In the genomic region with DNA sequence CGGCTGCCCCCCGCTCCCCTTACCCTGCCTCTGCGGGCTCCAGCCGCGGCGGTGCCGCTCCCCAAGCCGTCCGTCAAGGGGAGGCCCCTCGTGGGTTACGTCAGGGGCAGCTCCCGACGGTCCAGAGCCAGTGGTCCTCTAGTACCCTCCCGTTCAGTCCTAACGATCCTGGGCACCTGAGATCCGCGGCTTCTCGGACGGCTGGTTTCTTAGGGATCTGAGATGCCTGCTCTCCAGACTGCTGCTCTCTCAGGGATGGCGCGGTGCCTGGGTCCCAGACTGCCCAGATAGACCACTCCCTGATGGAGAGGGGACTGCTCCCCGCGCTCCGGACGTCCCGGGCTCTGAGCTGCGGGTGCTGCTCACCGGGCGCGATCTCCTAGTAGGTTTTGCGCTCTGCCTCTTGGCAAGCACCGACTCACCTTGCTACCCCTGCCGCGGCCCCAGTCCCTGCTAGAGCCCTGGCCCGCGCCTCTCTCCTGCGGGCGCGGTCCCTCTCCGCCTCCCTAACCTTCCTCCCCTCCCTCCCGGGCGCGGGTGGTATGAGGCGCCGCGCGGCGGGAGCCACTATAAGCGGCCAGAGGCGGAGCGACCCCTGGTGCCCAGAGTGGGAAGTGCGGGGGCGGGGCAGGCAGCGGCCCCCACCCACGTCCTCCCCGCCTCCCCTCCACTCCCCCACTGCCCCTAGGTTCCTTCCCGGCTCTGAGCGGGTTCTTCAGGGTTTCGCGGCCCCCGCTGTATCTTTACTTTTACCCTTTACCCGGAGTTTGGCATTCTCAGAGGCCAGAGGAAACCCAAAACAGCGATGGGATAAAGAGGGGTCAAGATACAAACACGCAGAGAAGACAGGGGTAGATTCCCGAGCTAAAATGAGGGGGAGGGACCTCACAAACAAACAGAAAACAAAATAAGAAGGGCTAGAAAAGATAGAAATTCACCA, we compare ENCODE assay signal across 8 cellular contexts. TPM values are rescaled to one million over a fixed set of nuclear protein-coding genes. Genes with fewer than 3 reads are reported as not detected.
A peak's percentile ranks its signal among the peaks of the same experiment; 100 is the strongest.
DNase-seq lines count a peak whose midpoint lies in the region; ATAC-seq, FAIRE-seq and TF ChIP-seq lines count a peak whose summit lies in the region.

TSS of gene C1QL4 (minus strand) at position 544 of the 940 bp plus-strand sequence. CDS start 711 bp downstream, outside the sequence.

- peaks cover 78% of the 10 kb centered on the region for H3K27me3 Mint-ChIP-seq in activated T-helper 2 cell treated with anti-CD3 and anti-CD28 coated beads, Interferon-gamma antibody, Interleukin-2, Interleukin-4, amounts not matched to agents 10 μg/mL and 5 μg/mL and 100 μg/mL, durations not matched to agents 14 hours and 24 hours and 36 hours (ENCODE audit: low read depth)
- peaks cover 77% of the 10 kb centered on the region for H3K27me3 Mint-ChIP-seq in neural crest cell (ENCODE audit: low read depth)
- H3K27me3 Mint-ChIP-seq in stimulated activated naive CD8-positive, alpha-beta T cell treated with anti-CD3 and anti-CD28 coated beads, Interleukin-15, amount 100 ng/mL, for 72 hours, result peaks cover 96% of the 10 kb centered on the region

- ATAC-seq in A549, result peak; percentile 78 to 88
- ATAC-seq in GM18520 (IDR thresholded peaks at IDR 0.05; ENCODE audit: unreplicated experiment), result peak; percentile 66
- peak; percentile 76 for ATAC-seq in stimulated activated naive CD8-positive, alpha-beta T cell treated with anti-CD3 and anti-CD28 coated beads, Interleukin-15, amount 100 ng/mL, for 72 hours

- CTCF ChIA-PET in A549 (lab: Yijun Ruan, JAX), result interaction anchor here (0.6 to 6.1 kb wide), 30 partner anchors 8 to 245 kb away, joined by 3 to 104 read pairs (median 4); partner anchors contain the start of genes DNAJC22, KCNH3, PRPH and TROAP

- H3K4me3 ChIP-seq in A549 (peak within 1 kb of the TSS; percentile 64), fibroblast of villous mesenchyme (ENCODE audit: low read depth, low read length) (peak within 1 kb of the TSS; percentile 57)

- peak within 1 kb of the TSS; percentile 71 to 82 for H3K27ac ChIP-seq in A549

- H3K4me1 ChIP-seq in A549, result peaks cover 12% of the 10 kb centered on the region; the same call in 2 of the 3 replicates

- peak; percentile 28 to 53 for TF ChIP-seq RAD21 in A549 (conservative IDR thresholded peaks at IDR 0.05 in 1 of 2, IDR thresholded peaks at IDR 0.05 in 1 of 2)
- TF ChIP-seq RAD21 in Ishikawa (IDR thresholded peaks at IDR 0.05; ENCODE audit: low read depth), result peak; percentile 60

- TF ChIP-seq EP300 in A549 (IDR thresholded peaks at IDR 0.05), result no peak
- TF ChIP-seq EP300 in Ishikawa (IDR thresholded peaks at IDR 0.05; ENCODE audit: borderline replicate concordance), result no peak

- TF ChIP-seq POLR2A in A549 (IDR thresholded peaks at IDR 0.05; ENCODE audit: low read length), result peak; percentile 62

- TF ChIP-seq CTCF in A549 (IDR thresholded peaks at IDR 0.05) (peak; percentile 95), fibroblast of villous mesenchyme (IDR thresholded peaks at IDR 0.05; ENCODE audit: insufficient read depth, low read depth, low read length) (peak; percentile 86), neural crest cell (conservative IDR thresholded peaks at IDR 0.05) (peak; percentile 99)

- intact Hi-C loops in activated T-helper 2 cell treated with anti-CD3 and anti-CD28 coated beads, Interferon-gamma antibody, Interleukin-2, Interleukin-4, amounts not matched to agents 10 μg/mL and 5 μg/mL and 100 μg/mL, durations not matched to agents 14 hours and 24 hours and 36 hours (cut with micrococcal nuclease), result loop anchor here (5.0 kb wide), 1 partner anchor 355 kb away; no protein-coding TSS in a partner anchor

- no peak within 1 kb of the TSS for H3K27ac Mint-ChIP-seq in activated T-helper 2 cell treated with anti-CD3 and anti-CD28 coated beads, Interferon-gamma antibody, Interleukin-2, Interleukin-4, amounts not matched to agents 10 μg/mL and 5 μg/mL and 100 μg/mL, durations not matched to agents 14 hours and 24 hours and 36 hours
- peak within 1 kb of the TSS; percentile 63 for H3K27ac Mint-ChIP-seq in neural crest cell (ENCODE audit: unreplicated experiment)
- no peak within 1 kb of the TSS for H3K27ac Mint-ChIP-seq in stimulated activated naive CD8-positive, alpha-beta T cell treated with anti-CD3 and anti-CD28 coated beads, Interleukin-15, amount 100 ng/mL, for 72 hours

- peaks cover 17% of the 10 kb centered on the region for H3K4me1 Mint-ChIP-seq in activated T-helper 2 cell treated with anti-CD3 and anti-CD28 coated beads, Interferon-gamma antibody, Interleukin-2, Interleukin-4, amounts not matched to agents 10 μg/mL and 5 μg/mL and 100 μg/mL, durations not matched to agents 14 hours and 24 hours and 36 hours (ENCODE audit: low read depth)
- peaks cover 45% of the 10 kb centered on the region for H3K4me1 Mint-ChIP-seq in neural crest cell
- H3K4me1 Mint-ChIP-seq in stimulated activated naive CD8-positive, alpha-beta T cell treated with anti-CD3 and anti-CD28 coated beads, Interleukin-15, amount 100 ng/mL, for 72 hours, result peaks cover 36% of the 10 kb centered on the region

- peaks cover 8% of the 10 kb centered on the region for H3K36me3 Mint-ChIP-seq in activated T-helper 2 cell treated with anti-CD3 and anti-CD28 coated beads, Interferon-gamma antibody, Interleukin-2, Interleukin-4, amounts not matched to agents 10 μg/mL and 5 μg/mL and 100 μg/mL, durations not matched to agents 14 hours and 24 hours and 36 hours (ENCODE audit: low read depth)
- no peaks in the 10 kb centered on the region for H3K36me3 Mint-ChIP-seq in neural crest cell (ENCODE audit: low read depth)

- H3K9me3 ChIP-seq in A549, result no peaks in the 10 kb centered on the region

- FAIRE-seq in A549 (lab: Jason Lieb, UNC), result no peak

- 3% methylated on average over 49 of the region's 65 CpGs for WGBS in A549 (ENCODE audit: missing lambda C conversion rate)

- no peaks in the 10 kb centered on the region for H3K9me3 Mint-ChIP-seq in activated T-helper 2 cell treated with anti-CD3 and anti-CD28 coated beads, Interferon-gamma antibody, Interleukin-2, Interleukin-4, amounts not matched to agents 10 μg/mL and 5 μg/mL and 100 μg/mL, durations not matched to agents 14 hours and 24 hours and 36 hours
- no peaks in the 10 kb centered on the region for H3K9me3 Mint-ChIP-seq in neural crest cell
- no peaks in the 10 kb centered on the region for H3K9me3 Mint-ChIP-seq in stimulated activated naive CD8-positive, alpha-beta T cell treated with anti-CD3 and anti-CD28 coated beads, Interleukin-15, amount 100 ng/mL, for 72 hours

- peak; percentile 75 to 84 for DNase-seq in A549 (ENCODE audit: low read depth in 1 of 2, low spot score in 1 of 2)
- peak; percentile 85 for DNase-seq in RPMI8226
- peak; percentile 82 for DNase-seq in activated T-helper 2 cell treated with anti-CD3 and anti-CD28 coated beads, Interferon-gamma antibody, Interleukin-2, Interleukin-4, amounts not matched to agents 10 μg/mL and 5 μg/mL and 100 μg/mL, durations not matched to agents 14 hours and 24 hours and 36 hours (ENCODE audit: low spot score)
- peak; percentile 61 for DNase-seq in fibroblast of villous mesenchyme (ENCODE audit: low read depth)
- peak; percentile 98 for DNase-seq in neural crest cell (ENCODE audit: low read depth, low spot score)
- DNase-seq in stimulated activated naive CD8-positive, alpha-beta T cell treated with anti-CD3 and anti-CD28 coated beads, Interleukin-15, amount 100 ng/mL, for 72 hours, result peak; percentile 85 to 87

- POLR2A ChIA-PET in A549 (lab: Yijun Ruan, JAX), result interaction anchor here (0.6 to 1.2 kb wide), 3 partner anchors 10 to 85 kb away, joined by 3 read pairs; partner anchors contain the start of genes DNAJC22 and TROAP

- H3K4me2 ChIP-seq in A549, result peak within 1 kb of the TSS; percentile 85

- H3K4me3 Mint-ChIP-seq in activated T-helper 2 cell treated with anti-CD3 and anti-CD28 coated beads, Interferon-gamma antibody, Interleukin-2, Interleukin-4, amounts not matched to agents 10 μg/mL and 5 μg/mL and 100 μg/mL, durations not matched to agents 14 hours and 24 hours and 36 hours (ENCODE audit: low read depth), result peak within 1 kb of the TSS; percentile 59
- peak within 1 kb of the TSS; percentile 72 for H3K4me3 Mint-ChIP-seq in neural crest cell
- peak within 1 kb of the TSS; percentile 63 to 70 for H3K4me3 Mint-ChIP-seq in stimulated activated naive CD8-positive, alpha-beta T cell treated with anti-CD3 and anti-CD28 coated beads, Interleukin-15, amount 100 ng/mL, for 72 hours

TF ChIP-seq in A549, 52 proteins besides CTCF, POLR2A, EP300 and RAD21 (continues in another document):
- TF ChIP-seq RARB (CRISPR knock-in tag; IDR thresholded peaks at IDR 0.05) (no peak), SMC3 (IDR thresholded peaks at IDR 0.05) (peak; percentile 60), MYC (IDR thresholded peaks at IDR 0.05; ENCODE audit: borderline replicate concordance, low read length) (peak; percentile 30; the same call in 1 of the 2 replicates), JUN (IDR thresholded peaks at IDR 0.05) (0 out of 5 replicates have a peak, but pooled peaks of 1 of the 2 experiments have one; percentile 44)
- TF ChIP-seq, protein P1, sequence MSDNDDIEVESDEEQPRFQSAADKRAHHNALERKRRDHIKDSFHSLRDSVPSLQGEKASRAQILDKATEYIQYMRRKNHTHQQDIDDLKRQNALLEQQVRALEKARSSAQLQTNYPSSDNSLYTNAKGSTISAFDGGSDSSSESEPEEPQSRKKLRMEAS (IDR thresholded peaks at IDR 0.05), result peak; percentile 34; the same call in 1 of the 2 replicates

TF ChIP-seq in Ishikawa, 13 proteins besides CTCF, POLR2A, EP300 and RAD21 (continues in another document):
- TF ChIP-seq TAF1 (IDR thresholded peaks at IDR 0.05; ENCODE audit: low read depth) (peak; percentile 42; the same call in 1 of the 2 replicates), ZBTB7A (IDR thresholded peaks at IDR 0.05; ENCODE audit: low read depth) (peak; percentile 88), EGR1 (IDR thresholded peaks at IDR 0.05) (peak; percentile 91)
- TF ChIP-seq, protein P1 (IDR thresholded peaks at IDR 0.05), result peak; percentile 75

RNA-seq across cellular contexts. Expression of gene C1QL4, which starts in this region (rescaled TPM):
- 0.99 and 1.5 TPM in 2 replicates for polyA plus RNA-seq in A549 (2011; rRNA removed)
- polyA plus RNA-seq in A549 (2012; cell fraction: cytosol; rRNA removed), result 3.4 and 5.1 TPM in 2 replicates
- 5.8 and 8.4 TPM in 2 replicates for polyA plus RNA-seq in A549 (2012; cell fraction: nucleus; rRNA removed)
- polyA plus RNA-seq in A549 (2017; fragmentation: RNase III; extraction: RNeasy Plus Mini Kit Qiagen cat#74134 plus additional on column Dnase treatment), result 2.2 to 2.8 TPM (median 2.8 TPM) in 3 replicates
- polyA minus RNA-seq in A549 (2011; rRNA and poly(A)+ RNA removed), result 0.66 and 0.83 TPM in 2 replicates
- not detected in 2 replicates for total RNA-seq in activated T-helper 2 cell treated with anti-CD3 and anti-CD28 coated beads, Interferon-gamma antibody, Interleukin-2, Interleukin-4, amounts not matched to agents 10 μg/mL and 5 μg/mL and 100 μg/mL, durations not matched to agents 14 hours and 24 hours and 36 hours
- total RNA-seq in fibroblast of villous mesenchyme, result under 0.01 TPM in 1 of 2 replicates, not detected in the other
- total RNA-seq in neural crest cell, result 0.63 and 0.80 TPM in 2 replicates

Comparison
In these comparisons a context has a peak if more than half of its experiments do, and no peak if none do; other contexts are left out.
1. Peak in every context shown above with its lines: DNase-seq, ATAC-seq, H3K4me3 ChIP-seq and H3K27ac ChIP-seq.
2. Peak in DNase-seq in activated T-helper 2 cell treated with anti-CD3 and anti-CD28 coated beads, Interferon-gamma antibody, Interleukin-2, Interleukin-4, amounts not matched to agents 10 μg/mL and 5 μg/mL and 100 μg/mL, durations not matched to agents 14 hours and 24 hours and 36 hours; RNA of the gene not detected or under 1 TPM.
3. Peak in DNase-seq and H3K4me3 ChIP-seq in fibroblast of villous mesenchyme; RNA of the gene not detected or under 1 TPM.
4. Peak in DNase-seq in neural crest cell; RNA of the gene not detected or under 1 TPM.